ENCODE assay signal across 35 cellular contexts in genomic region chr17:74083321-74083720, GRCh38.
"Had no signal": no experiment of that assay in that cellular context is flagged by ENCODE, and none has a peak within 500 bp of the region (broad histone marks: within the 10 kb centered on the region; RNA-seq: fewer than 3 reads in every experiment).

No MANE protein-coding gene starts in this region.

- H3K27me3 Mint-ChIP-seq: activated CD4-positive, alpha-beta T cell treated with anti-CD3 and anti-CD28 coated beads, Interleukin-2, amount 10 ng/mL, durations not matched to agents 24 days and 14 days; activated naive CD8-positive, alpha-beta T cell treated with anti-CD3 and anti-CD28 coated beads for 36 hours had no signal

- H3K36me3 ChIP-seq: adrenal gland, cardiac muscle cell had no signal

- DNase-seq: activated B cell treated with CpG ODN at 0.5 μM for 24 hours; activated CD4-positive, alpha-beta memory T cell treated with anti-CD3 and anti-CD28 coated beads, Interleukin-2, amount 10 ng/mL, durations not matched to agents 7 days and 5 days; activated CD4-positive, alpha-beta T cell treated with anti-CD3 and anti-CD28 coated beads for 4 hours; activated CD4-positive, alpha-beta T cell treated with anti-CD3 and anti-CD28 coated beads, Interleukin-2, amount 10 ng/mL, durations not matched to agents 24 days and 14 days; activated CD4-positive, alpha-beta T cell treated with anti-CD3 and anti-CD28 coated beads, Interleukin-2, amount 50 U/mL, for 1 hour; activated CD4-positive, alpha-beta T cell treated with anti-CD3 and anti-CD28 coated beads, Interleukin-2, amount 50 U/mL, for 4 hours; activated CD4-positive, CD25-positive, alpha-beta regulatory T cell treated with anti-CD3 and anti-CD28 coated beads, Interleukin-2, amount 50 U/mL, for 72 hours; activated CD8-positive, alpha-beta memory T cell treated with anti-CD3 and anti-CD28 coated beads for 24 hours; activated CD8-positive, alpha-beta memory T cell treated with anti-CD3 and anti-CD28 coated beads, Interleukin-2, amount 10 ng/mL, durations not matched to agents 7 days and 5 days; activated CD8-positive, alpha-beta memory T cell treated with anti-CD3 and anti-CD28 coated beads, Interleukin-2, amount 50 U/mL, for 48 hours; activated CD8-positive, alpha-beta T cell treated with anti-CD3 and anti-CD28 coated beads, Interleukin-2, amount 10 ng/mL, durations not matched to agents 7 days and 5 days; activated effector memory CD4-positive, alpha-beta T cell treated with Interleukin-2 at 50 U/mL for 16 hours; activated gamma-delta T cell; activated naive CD4-positive, alpha-beta T cell; activated naive CD4-positive, alpha-beta T cell treated with anti-CD3 and anti-CD28 coated beads for 36 hours; activated naive CD4-positive, alpha-beta T cell treated with anti-CD3 and anti-CD28 coated beads, Interleukin-2, amount 50 U/mL, for 16 hours; activated naive CD8-positive, alpha-beta T cell treated with anti-CD3 and anti-CD28 coated beads for 36 hours; activated T-cell treated with anti-CD3 and anti-CD28 coated beads, Interleukin-2, amount 50 U/mL, for 24 hours; activated T-cell treated with anti-CD3 and anti-CD28 coated beads, Interleukin-2, amount 50 U/mL, for 48 hours; adrenal gland; amniotic stem cell; aorta; body of pancreas; caudate nucleus; cerebellar nuclear complex; T-helper 1 cell; T-helper 2 cell; T-helper 9 cell had no signal

- H3K4me3 Mint-ChIP-seq: activated B cell treated with CpG ODN at 0.5 μM for 24 hours; activated CD4-positive, alpha-beta memory T cell treated with anti-CD3 and anti-CD28 coated beads, Interleukin-2, amount 10 ng/mL, durations not matched to agents 7 days and 5 days; activated CD4-positive, alpha-beta T cell treated with anti-CD3 and anti-CD28 coated beads, Interleukin-2, amount 10 ng/mL, durations not matched to agents 24 days and 14 days; activated CD8-positive, alpha-beta memory T cell treated with anti-CD3 and anti-CD28 coated beads, Interleukin-2, amount 10 ng/mL, durations not matched to agents 7 days and 5 days; activated CD8-positive, alpha-beta T cell treated with anti-CD3 and anti-CD28 coated beads, Interleukin-2, amount 10 ng/mL, durations not matched to agents 7 days and 5 days; activated naive CD4-positive, alpha-beta T cell treated with anti-CD3 and anti-CD28 coated beads for 36 hours; activated naive CD8-positive, alpha-beta T cell treated with anti-CD3 and anti-CD28 coated beads for 36 hours; activated T-cell treated with anti-CD3 and anti-CD28 coated beads, Interleukin-2, amount 50 U/mL, for 24 hours; central memory CD8-positive, alpha-beta T cell; T-helper 1 cell treated with Interleukin-12 subunit alpha and Interleukin-12 subunit beta and Interleukin-4 antibody, amounts not matched to agents 30 μg/mL and 1 μg/mL, for 36 hours; T-helper 2 cell treated with Interferon-gamma antibody and Interleukin-4, amounts not matched to agents 5 μg/mL and 100 μg/mL, for 36 hours had no signal

- ATAC-seq: activated CD8-positive, alpha-beta memory T cell treated with anti-CD3 and anti-CD28 coated beads, Interleukin-2, amount 10 ng/mL, durations not matched to agents 7 days and 5 days; activated CD8-positive, alpha-beta T cell treated with anti-CD3 and anti-CD28 coated beads, Interleukin-2, amount 10 ng/mL, durations not matched to agents 7 days and 5 days; activated naive CD4-positive, alpha-beta T cell treated with anti-CD3 and anti-CD28 coated beads, Interleukin-2, amount 50 U/mL, for 72 hours; body of pancreas had no signal

- H3K4me3 ChIP-seq: adrenal gland, body of pancreas, cardiac muscle cell had no signal

- H3K4me1 ChIP-seq: adrenal gland, body of pancreas had no signal

- H3K27ac ChIP-seq: adrenal gland, body of pancreas, cardiac muscle cell, VCaP had no signal

- H3K9me3 ChIP-seq: adrenal gland, body of pancreas had no signal

- H3K36me3 Mint-ChIP-seq: activated CD8-positive, alpha-beta memory T cell treated with anti-CD3 and anti-CD28 coated beads, Interleukin-2, amount 10 ng/mL, durations not matched to agents 7 days and 5 days; activated naive CD8-positive, alpha-beta T cell treated with anti-CD3 and anti-CD28 coated beads for 36 hours had no signal

- H3K27ac Mint-ChIP-seq: activated B cell treated with CpG ODN at 0.5 μM for 24 hours; activated CD4-positive, alpha-beta memory T cell treated with anti-CD3 and anti-CD28 coated beads, Interleukin-2, amount 10 ng/mL, durations not matched to agents 7 days and 5 days; activated CD4-positive, alpha-beta T cell treated with anti-CD3 and anti-CD28 coated beads, Interleukin-2, amount 10 ng/mL, durations not matched to agents 24 days and 14 days; activated CD8-positive, alpha-beta memory T cell treated with anti-CD3 and anti-CD28 coated beads, Interleukin-2, amount 10 ng/mL, durations not matched to agents 7 days and 5 days; activated CD8-positive, alpha-beta T cell treated with anti-CD3 and anti-CD28 coated beads, Interleukin-2, amount 10 ng/mL, durations not matched to agents 7 days and 5 days; activated naive CD4-positive, alpha-beta T cell treated with anti-CD3 and anti-CD28 coated beads for 36 hours; activated naive CD4-positive, alpha-beta T cell treated with anti-CD3 and anti-CD28 coated beads, Interleukin-2, amount 50 U/mL, for 72 hours; activated naive CD8-positive, alpha-beta T cell treated with anti-CD3 and anti-CD28 coated beads for 36 hours; activated T-cell treated with anti-CD3 and anti-CD28 coated beads, Interleukin-2, amount 50 U/mL, for 24 hours; activated T-helper 2 cell treated with anti-CD3 and anti-CD28 coated beads, Interferon-gamma antibody, Interleukin-2, Interleukin-4, amounts not matched to agents 10 μg/mL and 5 μg/mL and 100 μg/mL, durations not matched to agents 14 hours and 24 hours and 36 hours; T-helper 1 cell treated with Interleukin-12 subunit alpha and Interleukin-12 subunit beta and Interleukin-4 antibody, amounts not matched to agents 30 μg/mL and 1 μg/mL, for 36 hours; T-helper 2 cell treated with Interferon-gamma antibody and Interleukin-4, amounts not matched to agents 5 μg/mL and 100 μg/mL, for 36 hours had no signal

- H3K4me1 Mint-ChIP-seq: activated B cell treated with CpG ODN at 0.5 μM for 24 hours; activated CD4-positive, alpha-beta memory T cell treated with anti-CD3 and anti-CD28 coated beads, Interleukin-2, amount 10 ng/mL, durations not matched to agents 7 days and 5 days; activated CD4-positive, alpha-beta T cell treated with anti-CD3 and anti-CD28 coated beads, Interleukin-2, amount 10 ng/mL, durations not matched to agents 24 days and 14 days; activated CD8-positive, alpha-beta memory T cell treated with anti-CD3 and anti-CD28 coated beads, Interleukin-2, amount 10 ng/mL, durations not matched to agents 7 days and 5 days; activated naive CD8-positive, alpha-beta T cell treated with anti-CD3 and anti-CD28 coated beads for 36 hours; central memory CD8-positive, alpha-beta T cell had no signal
